ENCODE assay signal across 9 cellular contexts in genomic region chr7:45919947-45920542, GRCh38. TPM values are rescaled to one million over a fixed set of nuclear protein-coding genes. Genes with fewer than 3 reads are reported as not detected.
DNase-seq lines count a peak whose midpoint lies in the region; ATAC-seq, FAIRE-seq and TF ChIP-seq lines count a peak whose summit lies in the region.
"Had no signal": no experiment of that assay in that cellular context is flagged by ENCODE, and none has a peak within 500 bp of the region (broad histone marks: within the 10 kb centered on the region; RNA-seq: fewer than 3 reads in every experiment).

No MANE protein-coding gene starts in this region.

- no peak overlapping the region for H3K27ac Mint-ChIP-seq in activated naive CD4-positive, alpha-beta T cell treated with anti-CD3 and anti-CD28 coated beads for 36 hours

- H3K4ac ChIP-seq in mesenchymal stem cell (ENCODE audit: low read depth in 1 of 2, low read length in 2 of 2), result no peak overlapping the region

- no peak for ATAC-seq in upper lobe of left lung (ENCODE audit: low FRiP score in 2 of 2)

- H4K8ac ChIP-seq in mesenchymal stem cell (ENCODE audit: low read length), result peak overlapping the region; percentile 33

- no peak for TF ChIP-seq EP300 in upper lobe of left lung (IDR thresholded peaks at IDR 0.05)

- 22% methylated on average over 23 of the region's 23 CpGs for WGBS in mesenchymal stem cell
- 13 to 16% methylated on average over 22 to 23 of the region's 23 CpGs for WGBS in upper lobe of left lung, 2 donors

- H2AFZ ChIP-seq in mesenchymal stem cell (ENCODE audit: low read depth, low read length), result no peak overlapping the region

- H3K9me3 ChIP-seq in mesenchymal stem cell (ENCODE audit: control insufficient read depth, low read length) (no peaks in the 10 kb centered on the region), upper lobe of left lung (no peaks in the 10 kb centered on the region)

- no peak for TF ChIP-seq CTCF in bronchial epithelial cell (IDR thresholded peaks at IDR 0.05; ENCODE audit: insufficient read depth, low read length, severe bottlenecking)
- TF ChIP-seq CTCF in upper lobe of left lung (IDR thresholded peaks at IDR 0.05), result no peak
- TF ChIP-seq CTCF in GM10248 (IDR thresholded peaks at IDR 0.05; ENCODE audit: control extremely low read depth, extremely low read depth, low read depth, missing control alignments), result no peak

- peaks cover 29% of the 10 kb centered on the region for H3K4me1 Mint-ChIP-seq in activated naive CD4-positive, alpha-beta T cell treated with anti-CD3 and anti-CD28 coated beads for 36 hours (ENCODE audit: low read depth)

- H2BK120ac ChIP-seq in mesenchymal stem cell (ENCODE audit: low read depth, low read length), result no peak overlapping the region

- no peak overlapping the region for H3K14ac ChIP-seq in mesenchymal stem cell (ENCODE audit: low read length in 2 of 2)

- peaks cover 18% of the 10 kb centered on the region for H3K27me3 ChIP-seq in bronchial epithelial cell (ENCODE audit: control insufficient read depth, insufficient read depth, low read length)
- H3K27me3 ChIP-seq in mesenchymal stem cell (ENCODE audit: control insufficient read depth in 1 of 2, insufficient read depth in 1 of 2, low read length in 2 of 2), result peaks cover 20 to 23% of the 10 kb centered on the region in 2 experiments
- peaks cover 0 to 19% (median 7%) of the 10 kb centered on the region in 4 donors for H3K27me3 ChIP-seq in upper lobe of left lung

- no peak for TF ChIP-seq POLR2A in upper lobe of left lung (IDR thresholded peaks at IDR 0.05)

- H3K4me1 ChIP-seq in mesenchymal stem cell (ENCODE audit: control insufficient read depth, insufficient read depth, low read depth, low read length) (peaks cover 27% of the 10 kb centered on the region), upper lobe of left lung (peaks cover 32 to 58% (median 34%) of the 10 kb centered on the region in 4 donors)

- H3K4me3 Mint-ChIP-seq in activated naive CD4-positive, alpha-beta T cell treated with anti-CD3 and anti-CD28 coated beads for 36 hours, result peak overlapping the region; percentile 47

- H3K27ac ChIP-seq in mesenchymal stem cell (ENCODE audit: low read length, poor library complexity, severe bottlenecking) (no peak overlapping the region), upper lobe of left lung (no peak overlapping the region)

- H3K4me2 ChIP-seq in mesenchymal stem cell (ENCODE audit: low read length, poor library complexity, severe bottlenecking), result peak overlapping the region; percentile 93

- peaks cover 50% of the 10 kb centered on the region for H3K27me3 Mint-ChIP-seq in activated naive CD4-positive, alpha-beta T cell treated with anti-CD3 and anti-CD28 coated beads for 36 hours (ENCODE audit: low read depth)

- H3K18ac ChIP-seq in mesenchymal stem cell (ENCODE audit: low read depth in 1 of 2, low read length in 2 of 2), result no peak overlapping the region

- H3K4me3 ChIP-seq in bronchial epithelial cell (ENCODE audit: low read depth, low read length) (peak overlapping the region; percentile 30), mesenchymal stem cell (ENCODE audit: insufficient read depth in 1 of 2, low read depth in 1 of 2, low read length in 2 of 2) (peak overlapping the region; percentile 66 to 88), upper lobe of left lung (peak overlapping the region in 3 of 4 donors; percentile 42 to 47 (median 46))

- DNase-seq in activated naive CD4-positive, alpha-beta T cell treated with anti-CD3 and anti-CD28 coated beads for 36 hours, result no peak
- DNase-seq in activated naive CD4-positive, alpha-beta T cell treated with Interleukin-2 at 50 U/mL for 16 hours, result no peak
- DNase-seq in bronchial epithelial cell (ENCODE audit: low read depth) (no peak), mesenchymal stem cell (peak; percentile 19), upper lobe of left lung (no peak), NCI-H2029 (lab: John Stamatoyannopoulos, UW) (no peak), NCI-H526 (lab: John Stamatoyannopoulos, UW) (no peak), GM10248 (ENCODE audit: extremely low spot score) (no peak)
- DNase-seq: effector CD4-positive, alpha-beta T cell had no signal

- H3K79me1 ChIP-seq in mesenchymal stem cell (replicated peaks; ENCODE audit: low read length, poor library complexity, severe bottlenecking), result no peaks in the 10 kb centered on the region

- no peak overlapping the region for H2AK5ac ChIP-seq in mesenchymal stem cell (ENCODE audit: low read length, severe bottlenecking)

- no peak overlapping the region for H2BK15ac ChIP-seq in mesenchymal stem cell (ENCODE audit: low read depth, poor library complexity, severe bottlenecking)

- H2BK5ac ChIP-seq in mesenchymal stem cell (ENCODE audit: low read depth, low read length, poor library complexity, severe bottlenecking), result no peak overlapping the region

- no peak for FAIRE-seq in bronchial epithelial cell (lab: Jason Lieb, UNC)

- CTCF ChIA-PET in activated naive CD4-positive, alpha-beta T cell treated with anti-CD3 and anti-CD28 coated beads for 36 hours (lab: Charles Lee), result interaction anchor here (0.6 to 1.5 kb wide), 2 partner anchors 369 to 1168 kb away, joined by 5 to 6 read pairs; no protein-coding TSS in a partner anchor
- CTCF ChIA-PET in GM10248 (lab: Yijun Ruan, JAX), result interaction anchor here (1.3 kb wide), 1 partner anchor 1170 kb away, joined by 5 read pairs; no protein-coding TSS in a partner anchor

- intact Hi-C loops in activated naive CD4-positive, alpha-beta T cell treated with anti-CD3 and anti-CD28 coated beads for 36 hours (cut with micrococcal nuclease), result loop anchor here (2.0 to 5.0 kb wide), 2 partner anchors 1335 to 1897 kb away; no protein-coding TSS in a partner anchor

- H3K36me3 ChIP-seq in bronchial epithelial cell (ENCODE audit: control insufficient read depth, insufficient read depth, low read length), result no peaks in the 10 kb centered on the region
- peaks cover 3 to 22% of the 10 kb centered on the region in 2 experiments for H3K36me3 ChIP-seq in mesenchymal stem cell (ENCODE audit: control insufficient read depth in 1 of 2, insufficient read depth in 2 of 2, low read depth in 1 of 2, low read length in 2 of 2)
- no peaks in the 10 kb centered on the region for H3K36me3 ChIP-seq in upper lobe of left lung

- no peaks in the 10 kb centered on the region for H3K9me3 Mint-ChIP-seq in activated naive CD4-positive, alpha-beta T cell treated with anti-CD3 and anti-CD28 coated beads for 36 hours

- no peaks in the 10 kb centered on the region for H3K36me3 Mint-ChIP-seq in activated naive CD4-positive, alpha-beta T cell treated with anti-CD3 and anti-CD28 coated beads for 36 hours (ENCODE audit: low read depth)

- H3K23ac ChIP-seq in mesenchymal stem cell (ENCODE audit: low read length in 2 of 2), result peak overlapping the region in 1 of 2 experiments; percentile 70

- H3K9ac ChIP-seq in mesenchymal stem cell (ENCODE audit: low read length), result peak overlapping the region; percentile 76

- POLR2A ChIA-PET in GM10248 (lab: Yijun Ruan, JAX), result no interaction called here

- H2BK12ac ChIP-seq in mesenchymal stem cell (ENCODE audit: low read length in 2 of 2), result no peak overlapping the region

- no peak overlapping the region for H4K91ac ChIP-seq in mesenchymal stem cell (ENCODE audit: low read length)

RNA-seq across cellular contexts. Expression of gene IGFBP3, which starts 1.0 kb away (rescaled TPM):
- total RNA-seq in activated naive CD4-positive, alpha-beta T cell treated with anti-CD3 and anti-CD28 coated beads for 36 hours, result under 1 TPM in 1 of 2 experiments, not detected in 1; 0.17 TPM
- total RNA-seq in bronchial epithelial cell (7.8 and 12.1 TPM in 2 replicates), upper lobe of left lung (100 to 1,000 TPM in 1 of 6 donors, 10 to 100 TPM in 5; 21.5 to 107 (median 40.1) TPM)
- polyA plus RNA-seq in mesenchymal stem cell (2013, experiment 1 of 2), result 947 TPM
- polyA plus RNA-seq in mesenchymal stem cell (2013, experiment 2 of 2), result 926 TPM

RNA-seq across cellular contexts. Expression of gene IGFBP1, which starts 31.8 kb away (rescaled TPM):
- not detected for total RNA-seq in activated naive CD4-positive, alpha-beta T cell treated with anti-CD3 and anti-CD28 coated beads for 36 hours
- total RNA-seq in bronchial epithelial cell, result under 0.01 and 0.13 TPM in 2 replicates
- polyA plus RNA-seq in mesenchymal stem cell (2013, experiment 1 of 2), result 0.33 TPM
- polyA plus RNA-seq in mesenchymal stem cell (2013, experiment 2 of 2), result 0.32 TPM
- total RNA-seq in upper lobe of left lung, result under 1 TPM in 2 of 6 donors, not detected in 4; 0.17 to 0.23 TPM

RNA-seq across cellular contexts. Expression of gene CCDC201, which starts 47.2 kb away (rescaled TPM):
- not detected for total RNA-seq in activated naive CD4-positive, alpha-beta T cell treated with anti-CD3 and anti-CD28 coated beads for 36 hours
- under 0.01 TPM in 1 of 2 replicates, not detected in the other for total RNA-seq in bronchial epithelial cell
- polyA plus RNA-seq in mesenchymal stem cell (2013, experiment 1 of 2), result not detected
- not detected for polyA plus RNA-seq in mesenchymal stem cell (2013, experiment 2 of 2)
- total RNA-seq in upper lobe of left lung, result not detected
